8 cellular contexts compared by ENCODE assay signal in genomic region chr1:175192630-175193338, GRCh38. TPM values are rescaled to one million over a fixed set of nuclear protein-coding genes. Genes with fewer than 3 reads are reported as not detected.
DNase-seq lines count a peak whose midpoint lies in the region; ATAC-seq and TF ChIP-seq lines count a peak whose summit lies in the region.

KIAA0040 (minus strand) TSS chr1:175192776; CDS start chr1:175161013, 31,763 bp downstream.

- no peak for TF ChIP-seq CTCF in HL-60 (IDR thresholded peaks at IDR 0.05; ENCODE audit: insufficient read depth, low read length)
- peak in 1 of 4 experiments; percentile 23 for TF ChIP-seq CTCF in prostate gland (IDR thresholded peaks at IDR 0.05)

- CTCF ChIA-PET in activated naive CD4-positive, alpha-beta T cell treated with anti-CD3 and anti-CD28 coated beads for 36 hours (lab: Charles Lee) = interaction anchor here (0.7 to 3.2 kb wide), 8 partner anchors 11 to 128 kb away, joined by 3 to 18 read pairs (median 4); no protein-coding TSS in a partner anchor

- H3K36me3 ChIP-seq in prostate gland (no peaks in the 10 kb centered on the region), aorta (ENCODE audit: control insufficient read depth in 1 of 2, insufficient read depth in 2 of 2, low read length in 1 of 2) (no peaks in the 10 kb centered on the region)

- peaks cover 10% of the 10 kb centered on the region for H3K36me3 Mint-ChIP-seq in activated naive CD4-positive, alpha-beta T cell treated with anti-CD3 and anti-CD28 coated beads for 36 hours (ENCODE audit: low read depth)

- H3K4me1 ChIP-seq in prostate gland (replicated peaks) = no peaks in the 10 kb centered on the region
- no peaks in the 10 kb centered on the region for H3K4me1 ChIP-seq in aorta (ENCODE audit: control insufficient read depth in 1 of 2, insufficient read depth in 2 of 2, low read length in 2 of 2)

- H3K9me3 ChIP-seq in prostate gland (no peaks in the 10 kb centered on the region), aorta (ENCODE audit: control insufficient read depth, low read length) (no peaks in the 10 kb centered on the region)

- no peaks in the 10 kb centered on the region for H3K9me3 Mint-ChIP-seq in activated naive CD4-positive, alpha-beta T cell treated with anti-CD3 and anti-CD28 coated beads for 36 hours

- peak within 1 kb of the TSS; percentile 93 for H3K27ac Mint-ChIP-seq in activated naive CD4-positive, alpha-beta T cell treated with anti-CD3 and anti-CD28 coated beads for 36 hours

- peak; percentile 23 for TF ChIP-seq POLR2A in prostate gland (IDR thresholded peaks at IDR 0.05)

- no peaks in the 10 kb centered on the region for H3K27me3 Mint-ChIP-seq in activated naive CD4-positive, alpha-beta T cell treated with anti-CD3 and anti-CD28 coated beads for 36 hours (ENCODE audit: low read depth)

- peak; percentile 86 for DNase-seq in COLO668 (lab: John Stamatoyannopoulos, UW; ENCODE audit: unreplicated experiment)
- peak; percentile 43 to 53 for DNase-seq in HL-60 (ENCODE audit: low read depth in 1 of 2, low spot score in 1 of 2)
- DNase-seq in SIG-M5 treated with dmso at 0.1 percent for 504 hours (lab: John Stamatoyannopoulos, UW; ENCODE audit: unreplicated experiment) = peak; percentile 72
- DNase-seq in activated naive CD4-positive, alpha-beta T cell treated with anti-CD3 and anti-CD28 coated beads for 36 hours = peak; percentile 63
- DNase-seq in cardiac septum (ENCODE audit: low spot score) = peak; percentile 91
- DNase-seq in prostate gland (ENCODE audit: low spot score) = peak; percentile 81
- DNase-seq in aorta = peak; percentile 81 to 89

- intact Hi-C loops in activated naive CD4-positive, alpha-beta T cell treated with anti-CD3 and anti-CD28 coated beads for 36 hours (cut with micrococcal nuclease) = loop anchor here (5.0 to 10.0 kb wide), 2 partner anchors 398 to 1035 kb away; partner anchors contain the start of gene RABGAP1L
- intact Hi-C loops in cardiac septum (cut with DNase I) (loop anchor here (1.0 kb wide), 1 partner anchor 127 kb away; no protein-coding TSS in a partner anchor), prostate gland (cut with DNase I) (no loop called here), aorta (cut with DNase I) (loop anchor here in 1 of 2 donors (5.0 kb wide), 1 partner anchor 1015 kb away; the partner anchor contains the start of gene COP1)

- WGBS in prostate gland = 2% methylated on average over 36 of the region's 54 CpGs
- 0 to 1% methylated on average over 43 to 54 of the region's 54 CpGs for WGBS in aorta, 2 donors

- H3K4me1 Mint-ChIP-seq in activated naive CD4-positive, alpha-beta T cell treated with anti-CD3 and anti-CD28 coated beads for 36 hours (ENCODE audit: low read depth) = peaks cover 45% of the 10 kb centered on the region

- H3K27me3 ChIP-seq in HL-60 (ENCODE audit: insufficient read depth, poor library complexity, severe bottlenecking) (no peaks in the 10 kb centered on the region), prostate gland (replicated peaks; ENCODE audit: insufficient read depth) (no peaks in the 10 kb centered on the region), aorta (ENCODE audit: control insufficient read depth in 1 of 2, insufficient read depth in 2 of 2, low read length in 1 of 2) (no peaks in the 10 kb centered on the region)

- H3K27ac ChIP-seq in HL-60 (replicated peaks) (no peak within 1 kb of the TSS), prostate gland (peak within 1 kb of the TSS; percentile 90 to 94), aorta (ENCODE audit: low read depth in 1 of 2, low read length in 2 of 2) (peak within 1 kb of the TSS; percentile 58 to 69)

- H3K4me3 Mint-ChIP-seq in activated naive CD4-positive, alpha-beta T cell treated with anti-CD3 and anti-CD28 coated beads for 36 hours = peak within 1 kb of the TSS; percentile 92

- ATAC-seq in GM19452 (IDR thresholded peaks at IDR 0.05; ENCODE audit: unreplicated experiment) = peak; percentile 44
- peak; percentile 88 for ATAC-seq in aorta (ENCODE audit: low FRiP score)

- H3K4me3 ChIP-seq in HL-60 (replicated peaks; ENCODE audit: insufficient read depth, low read length) (peak within 1 kb of the TSS; percentile 49), prostate gland (peak within 1 kb of the TSS; percentile 45 to 65), aorta (ENCODE audit: low read length in 2 of 2) (peak within 1 kb of the TSS; percentile 70 to 87)

RNA-seq across cellular contexts. Expression of gene KIAA0040, which starts in this region (rescaled TPM):
- 10 to 100 TPM; 19.5 to 21.4 TPM for total RNA-seq in activated naive CD4-positive, alpha-beta T cell treated with anti-CD3 and anti-CD28 coated beads for 36 hours
- total RNA-seq in cardiac septum = 9.7 TPM
- 10 to 100 TPM; 17.4 to 19.1 TPM for total RNA-seq in prostate gland
- 10 to 100 TPM; 23.0 to 25.8 TPM for total RNA-seq in aorta
- 10 to 100 TPM in 1 of 2 donors, 1 to 10 TPM in 1; 5.6 to 11.1 TPM for polyA plus RNA-seq in aorta
